In the genomic region with DNA sequence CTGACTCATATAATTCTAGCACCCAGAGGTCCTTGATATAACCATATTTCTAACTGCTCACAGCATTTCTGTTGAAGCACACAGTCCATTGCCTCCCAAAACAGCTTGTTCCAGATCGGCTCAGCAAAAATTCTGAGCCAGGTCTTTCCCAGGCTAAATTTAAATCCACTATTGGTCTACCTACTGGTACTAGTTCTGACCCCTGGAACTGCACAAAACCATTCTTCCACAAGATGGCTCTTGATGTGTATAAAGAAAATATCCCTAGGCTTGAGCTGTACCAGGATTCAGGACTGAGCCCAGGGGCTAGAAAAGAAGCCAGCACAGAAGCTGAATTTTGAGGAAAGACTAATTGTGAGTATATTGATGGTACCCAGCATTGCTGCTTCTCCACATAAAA, we compare ENCODE assay signal across 13 cellular contexts.
DNase-seq lines count a peak whose midpoint lies in the region; ATAC-seq, FAIRE-seq and TF ChIP-seq lines count a peak whose summit lies in the region.
"Had no signal": no experiment of that assay in that cellular context is flagged by ENCODE, and none has a peak within 500 bp of the region (broad histone marks: within the 10 kb centered on the region; RNA-seq: fewer than 3 reads in every experiment).

No MANE protein-coding gene starts in this region.

- H3K4me3 Mint-ChIP-seq in T-helper 17 cell: no peak overlapping the region
- no peak overlapping the region for H3K4me3 Mint-ChIP-seq in activated naive CD4-positive, alpha-beta T cell treated with anti-CD3 and anti-CD28 coated beads, Interleukin-2, amount 10 ng/mL, durations not matched to agents 7 days and 5 days

- no peak overlapping the region for H3K18ac ChIP-seq in H1 (ENCODE audit: extremely low read depth, low read length)

- H2AK5ac ChIP-seq in H1 (ENCODE audit: low read depth, low read length): no peak overlapping the region

- H3K4ac ChIP-seq in H1 (replicated peaks; ENCODE audit: insufficient read length, low read depth, low read length): no peak overlapping the region

- peaks cover 2% of the 10 kb centered on the region for H3K9me3 Mint-ChIP-seq in activated naive CD4-positive, alpha-beta T cell treated with anti-CD3 and anti-CD28 coated beads, Interleukin-2, amount 10 ng/mL, durations not matched to agents 7 days and 5 days

- H3K36me3 ChIP-seq in H1 (ENCODE audit: control insufficient read depth in 2 of 4, insufficient read depth in 4 of 4, low read length in 3 of 4): no peaks in the 10 kb centered on the region
- H3K36me3 ChIP-seq in lung (ENCODE audit: control insufficient read depth in 2 of 2, insufficient read depth in 2 of 2, low read length in 2 of 2): no peaks in the 10 kb centered on the region
- H3K36me3 ChIP-seq in spleen: no peaks in the 10 kb centered on the region
- H3K36me3 ChIP-seq: uterus had no signal

- H3K27ac Mint-ChIP-seq in T-helper 17 cell: no peak overlapping the region
- H3K27ac Mint-ChIP-seq in activated naive CD4-positive, alpha-beta T cell treated with anti-CD3 and anti-CD28 coated beads, Interleukin-2, amount 10 ng/mL, durations not matched to agents 7 days and 5 days: no peak overlapping the region

- TF ChIP-seq POLR2A in H1 (IDR thresholded peaks at IDR 0.05; ENCODE audit: control extremely low read depth in 1 of 2, low read depth in 2 of 2, low read length in 2 of 2): no peak
- TF ChIP-seq POLR2A in spleen (IDR thresholded peaks at IDR 0.05): no peak

- H3K27ac ChIP-seq in H1 (ENCODE audit: low read depth, low read length) (no peak overlapping the region), lung (ENCODE audit: low read depth in 1 of 2, low read length in 1 of 2) (no peak overlapping the region), spleen (no peak overlapping the region)
- H3K27ac ChIP-seq: uterus had no signal

- no peak overlapping the region for H3K4me2 ChIP-seq in H1 (ENCODE audit: insufficient read depth in 1 of 2, low read depth in 2 of 2, low read length in 2 of 2)

- no peak overlapping the region for H3K23ac ChIP-seq in H1 (ENCODE audit: insufficient read length)

- ATAC-seq in lung (ENCODE audit: insufficient read depth, low FRiP score) (peak; percentile 35), T-helper 17 cell (no peak), HG03457 (IDR thresholded peaks at IDR 0.05; ENCODE audit: unreplicated experiment) (no peak)

- no peak overlapping the region for H2AFZ ChIP-seq in H1 (ENCODE audit: low read length)

- no peak overlapping the region for H4K91ac ChIP-seq in H1 (replicated peaks; ENCODE audit: insufficient read length, low read length)

- DNase-seq in DMS114 treated with DMSO at 0.1 percent for 48 hours (lab: John Stamatoyannopoulos, UW; ENCODE audit: unreplicated experiment) (peak; percentile 10), NCI-H1694 treated with DMSO at 0.1 percent for 48 hours (lab: John Stamatoyannopoulos, UW) (peak; percentile 53), H1 (ENCODE audit: low read depth in 1 of 2, low spot score in 2 of 2) (peak in 1 of 2 experiments; percentile 13), lung (ENCODE audit: low spot score) (no peak), T-helper 17 cell (no peak), spleen (no peak)
- DNase-seq in activated naive CD4-positive, alpha-beta T cell treated with anti-CD3 and anti-CD28 coated beads, Interleukin-2, amount 10 ng/mL, durations not matched to agents 7 days and 5 days: no peak
- DNase-seq: effector memory CD4-positive, alpha-beta T cell; Karpas-422; midbrain; stimulated activated CD4-positive, alpha-beta T cell treated with anti-CD3 and anti-CD28 coated beads, Interleukin-4, amount 100 ng/mL, for 24 hours; uterus had no signal

- no peak for TF ChIP-seq EP300 in H1 (IDR thresholded peaks at IDR 0.05; ENCODE audit: borderline replicate concordance in 1 of 2, low read depth in 2 of 2, low read length in 2 of 2)

- POLR2A ChIA-PET in H1 (lab: Charles Lee; ENCODE audit: partially characterized antibody): no interaction called here

- H3K56ac ChIP-seq in H1 (replicated peaks; ENCODE audit: insufficient read length, low read depth, low read length): no peak overlapping the region

- no peak overlapping the region for H2BK120ac ChIP-seq in H1 (replicated peaks; ENCODE audit: low read depth, low read length)

- H3K9ac ChIP-seq in H1 (replicated peaks in 1 of 4; ENCODE audit: extremely low read depth in 1 of 4, low read depth in 3 of 4, low read length in 3 of 4): no peak overlapping the region

- H2BK12ac ChIP-seq in H1 (ENCODE audit: low read depth, low read length): no peak overlapping the region

- peaks cover 6% of the 10 kb centered on the region for H3K36me3 Mint-ChIP-seq in T-helper 17 cell (ENCODE audit: low read depth)
- H3K36me3 Mint-ChIP-seq in activated naive CD4-positive, alpha-beta T cell treated with anti-CD3 and anti-CD28 coated beads, Interleukin-2, amount 10 ng/mL, durations not matched to agents 7 days and 5 days: no peaks in the 10 kb centered on the region

- H3K79me1 ChIP-seq in H1 (ENCODE audit: low read depth, low read length): no peaks in the 10 kb centered on the region

- peaks cover 40% of the 10 kb centered on the region for H3K27me3 Mint-ChIP-seq in T-helper 17 cell
- H3K27me3 Mint-ChIP-seq in activated naive CD4-positive, alpha-beta T cell treated with anti-CD3 and anti-CD28 coated beads, Interleukin-2, amount 10 ng/mL, durations not matched to agents 7 days and 5 days: peaks cover 3% of the 10 kb centered on the region

- peak; percentile 12 to 35; a peak in 3 of 4 replicates for TF ChIP-seq RAD21 in H1 (IDR thresholded peaks at IDR 0.05 in 1 of 2, conservative IDR thresholded peaks at IDR 0.05 in 1 of 2; ENCODE audit: low read depth in 2 of 2, low read length in 2 of 2)

- no peak for FAIRE-seq in H1 (lab: Jason Lieb, UNC)

- H3K27me3 ChIP-seq in H1 (replicated peaks in 1 of 4; ENCODE audit: control insufficient read depth in 3 of 4, extremely low read depth in 1 of 4, insufficient read depth in 3 of 4, low read length in 3 of 4) (peaks cover 0 to 3% (median 0%) of the 10 kb centered on the region in 4 experiments; a peak in 1 of 7 replicates), lung (ENCODE audit: control insufficient read depth, insufficient read depth) (no peaks in the 10 kb centered on the region), spleen (replicated peaks in 1 of 7) (peaks cover 0 to 10% (median 0%) of the 10 kb centered on the region in 7 donors)
- H3K27me3 ChIP-seq: uterus had no signal

- H4K20me1 ChIP-seq in H1 (replicated peaks in 1 of 2; ENCODE audit: control insufficient read depth in 1 of 2, insufficient read depth in 2 of 2, low read length in 2 of 2): peaks cover 0 to 2% of the 10 kb centered on the region in 2 experiments

- no peak for TF ChIP-seq CTCF in H1 (IDR thresholded peaks at IDR 0.05; ENCODE audit: control extremely low read depth in 1 of 3, insufficient read depth in 1 of 3, low read depth in 1 of 3, low read length in 3 of 3)
- TF ChIP-seq CTCF in lung (IDR thresholded peaks at IDR 0.05; ENCODE audit: control extremely low read depth, extremely low read depth): no peak
- TF ChIP-seq CTCF in spleen (IDR thresholded peaks at IDR 0.05 in 8 of 11, conservative IDR thresholded peaks at IDR 0.05 in 3 of 11): peak in 3 of 11 experiments; percentile 15 to 27 (median 19)

- CTCF ChIA-PET in H1 (lab: Charles Lee; ENCODE audit: partially characterized antibody): interaction anchor here (0.6 to 3.0 kb wide), 13 partner anchors 8 to 160 kb away, joined by 3 to 14 read pairs (median 4); partner anchors contain the start of gene CEMIP
- CTCF ChIA-PET in activated naive CD4-positive, alpha-beta T cell treated with anti-CD3 and anti-CD28 coated beads, Interleukin-2, amount 10 ng/mL, durations not matched to agents 7 days and 5 days (lab: Charles Lee): interaction anchor here (1.4 kb wide), 1 partner anchor 157 kb away, joined by 4 read pairs; no protein-coding TSS in a partner anchor

- 80% methylated on average over 1 of the region's 1 CpG; no CpG with 5 or more reads in 1 of the 2 experiments for WGBS in H1 (ENCODE audit: extremely low coverage in 1 of 2, insufficient coverage in 1 of 2, insufficient read length in 1 of 2, insufficient replicate concordance in 2 of 2, low coverage in 1 of 2, low lambda C conversion rate in 2 of 2, missing lambda C conversion rate in 1 of 2), 2 experiments
- 59 to 76% methylated on average over 1 of the region's 1 CpG for WGBS in lung, 2 donors
- WGBS in spleen, 5 donors: 79 to 86% (median 82%) methylated on average over 1 of the region's 1 CpG

- no peak overlapping the region for H3K14ac ChIP-seq in H1 (ENCODE audit: insufficient read length)

- H3K79me2 ChIP-seq in H1 (ENCODE audit: control insufficient read depth in 1 of 2, insufficient read depth in 2 of 2, low read length in 2 of 2): no peaks in the 10 kb centered on the region

- H2BK5ac ChIP-seq in H1 (ENCODE audit: low read depth, low read length): no peak overlapping the region

- H3K4me1 Mint-ChIP-seq in T-helper 17 cell: no peaks in the 10 kb centered on the region
- no peaks in the 10 kb centered on the region for H3K4me1 Mint-ChIP-seq in activated naive CD4-positive, alpha-beta T cell treated with anti-CD3 and anti-CD28 coated beads, Interleukin-2, amount 10 ng/mL, durations not matched to agents 7 days and 5 days

- H4K5ac ChIP-seq in H1 (ENCODE audit: insufficient read length, low read depth, low read length): no peak overlapping the region

- no peak overlapping the region for H2BK15ac ChIP-seq in H1 (ENCODE audit: low read length)

- no peaks in the 10 kb centered on the region; a peak in 1 of 4 replicates for H3K9me3 ChIP-seq in H1 (ENCODE audit: insufficient read depth in 2 of 2, low read depth in 1 of 2, low read length in 1 of 2)
- H3K9me3 ChIP-seq in lung (ENCODE audit: control insufficient read depth in 2 of 2, insufficient read depth in 1 of 2, low read length in 1 of 2): peaks cover 0 to 3% of the 10 kb centered on the region in 2 donors
- no peaks in the 10 kb centered on the region for H3K9me3 ChIP-seq in T-helper 17 cell (ENCODE audit: control insufficient read depth, low read length, poor library complexity, severe bottlenecking)
- peaks cover 0 to 22% (median 11%) of the 10 kb centered on the region in 8 donors for H3K9me3 ChIP-seq in spleen
- H3K9me3 ChIP-seq: uterus had no signal

- H4K8ac ChIP-seq in H1 (ENCODE audit: extremely low read depth, insufficient read depth, low read length): no peak overlapping the region

- peaks cover 4% of the 10 kb centered on the region; the same call in 1 of the 2 replicates for H3K23me2 ChIP-seq in H1 (ENCODE audit: low read depth, low read length)

- no peak overlapping the region for H2BK20ac ChIP-seq in H1 (ENCODE audit: low read length)

- intact Hi-C loops in spleen (cut with DNase I; ENCODE audit: low total_unique reads): no loop called here

- H3K4me1 ChIP-seq in H1 (replicated peaks in 1 of 4; ENCODE audit: control insufficient read depth in 3 of 4, insufficient read depth in 4 of 4, low read length in 3 of 4) (no peaks in the 10 kb centered on the region; a peak in 1 of 7 replicates), lung (ENCODE audit: control insufficient read depth in 2 of 2, insufficient read depth in 2 of 2, low read length in 2 of 2) (peaks cover 0 to 9% of the 10 kb centered on the region in 2 donors), spleen (peaks cover 0 to 13% (median 4%) of the 10 kb centered on the region in 6 donors)
- H3K4me1 ChIP-seq: uterus had no signal

- H3K4me3 ChIP-seq in H1 (ENCODE audit: extremely low read depth in 1 of 4, insufficient read depth in 2 of 4, low read depth in 3 of 4, low read length in 4 of 4): no peak overlapping the region
- H3K4me3 ChIP-seq in lung: no peak overlapping the region
- H3K4me3 ChIP-seq in spleen: no peak overlapping the region
- H3K4me3 ChIP-seq: uterus had no signal

Comparison
In these comparisons a context has a peak if more than half of its experiments do, and no peak if none do; other contexts are left out.
1. DNase-seq: peak in DMS114 treated with DMSO at 0.1 percent for 48 hours (single experiment) and NCI-H1694 treated with DMSO at 0.1 percent for 48 hours (single experiment); none in lung (single experiment), T-helper 17 cell (0 of 3), spleen (single experiment) and activated naive CD4-positive, alpha-beta T cell treated with anti-CD3 and anti-CD28 coated beads, Interleukin-2, amount 10 ng/mL, durations not matched to agents 7 days and 5 days (single experiment).